Comparison of ENCODE assay signal across 11 cellular contexts in the genomic region with DNA sequence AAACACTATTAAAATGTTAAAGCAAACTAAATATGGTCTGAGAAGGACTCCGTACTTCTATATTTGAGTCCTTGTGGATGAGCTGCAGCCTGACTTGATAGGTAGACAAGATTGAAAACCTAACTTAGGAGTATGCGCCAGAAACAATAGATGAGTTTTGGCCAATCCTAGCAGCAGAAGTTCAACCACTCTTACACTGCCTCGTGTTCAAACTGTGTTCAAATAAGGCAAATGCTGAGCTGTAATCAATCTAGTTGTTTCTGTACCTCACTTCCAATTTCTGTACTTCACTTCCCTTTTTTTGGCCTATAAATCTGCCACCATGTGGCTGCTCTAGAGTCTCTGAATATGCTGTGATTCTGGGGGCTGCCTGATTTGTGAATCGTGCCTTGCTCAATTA. TPM values are rescaled to one million over a fixed set of nuclear protein-coding genes. Genes with fewer than 3 reads are reported as not detected.
DNase-seq lines count a peak whose midpoint lies in the region; ATAC-seq, FAIRE-seq and TF ChIP-seq lines count a peak whose summit lies in the region.
"Had no signal": no experiment of that assay in that cellular context is flagged by ENCODE, and none has a peak within 500 bp of the region (broad histone marks: within the 10 kb centered on the region; RNA-seq: fewer than 3 reads in every experiment).

No MANE protein-coding gene starts in this region.

- H3K9me2 ChIP-seq in GM23248 (ENCODE audit: insufficient read depth), result no peaks in the 10 kb centered on the region

- H3K9me3 ChIP-seq in GM23248 (ENCODE audit: low read depth), result no peaks in the 10 kb centered on the region

- H3K36me3 ChIP-seq in GM23248 (ENCODE audit: low read depth), result no peaks in the 10 kb centered on the region

- H3K27ac ChIP-seq in GM23248, result no peak overlapping the region
- H3K27ac ChIP-seq: epithelial cell of prostate had no signal

- FAIRE-seq in RCC 7860 (lab: Jason Lieb, UNC), result no peak
- FAIRE-seq: D721Med had no signal

- H3K4me1 ChIP-seq in GM23248 (ENCODE audit: insufficient read depth), result no peaks in the 10 kb centered on the region

- peak; percentile 94 for ATAC-seq in GM18511 (IDR thresholded peaks at IDR 0.05; ENCODE audit: unreplicated experiment)
- ATAC-seq: activated T-helper 17 cell treated with anti-CD3 and anti-CD28 coated beads, Interleukin-2, amount 50 U/mL, for 72 hours had no signal

- no peak for TF ChIP-seq CTCF in fibroblast of villous mesenchyme (IDR thresholded peaks at IDR 0.05; ENCODE audit: insufficient read depth, low read depth, low read length)

- H3K79me2 ChIP-seq in GM23248 (ENCODE audit: insufficient read depth), result no peaks in the 10 kb centered on the region

- H3F3A ChIP-seq in GM23248 (ENCODE audit: insufficient read depth), result no peaks in the 10 kb centered on the region

- no peak overlapping the region for H3K9ac ChIP-seq in GM23248

- no peaks in the 10 kb centered on the region for H3K27me3 ChIP-seq in GM23248 (replicated peaks; ENCODE audit: insufficient read depth)

- no peaks in the 10 kb centered on the region for H4K20me1 ChIP-seq in GM23248 (ENCODE audit: insufficient read depth)

- peak overlapping the region; percentile 42; the same call in 1 of the 2 replicates for H2AFZ ChIP-seq in GM23248

- DNase-seq in GM23248 (no peak), KBM-7 (peak; percentile 82), fibroblast of villous mesenchyme (ENCODE audit: low read depth) (peak; percentile 11), NCI-H82 treated with DMSO at 0.1 percent for 48 hours (lab: John Stamatoyannopoulos, UW; ENCODE audit: unreplicated experiment) (no peak), RCC 7860 (ENCODE audit: low spot score) (no peak), NCI-H2107 (lab: John Stamatoyannopoulos, UW) (no peak)
- DNase-seq in activated CD4-positive, alpha-beta T cell treated with anti-CD3 and anti-CD28 coated beads for 48 hours, result no peak

- H3K4me3 ChIP-seq in GM23248 (no peak overlapping the region), fibroblast of villous mesenchyme (ENCODE audit: low read depth, low read length) (peak overlapping the region; percentile 69)

- 68% methylated on average over 4 of the region's 4 CpGs for WGBS in GM23248 (ENCODE audit: low coverage in 1 of 2, low lambda C conversion rate in 2 of 2, missing lambda C conversion rate in 2 of 2), 2 experiments

- H3K4me2 ChIP-seq in GM23248 (ENCODE audit: unreplicated experiment), result no peak overlapping the region

- in situ Hi-C loops in GM23248 (cut with MboI) (no loop called here), KBM-7 (cut with MboI; ENCODE audit: low pct_unique_long_range_greater_than_20kb, low sequenced_read_pairs) (loop anchor here (25.0 kb wide), 1 partner anchor 253 kb away; no protein-coding TSS in a partner anchor)

RNA-seq across cellular contexts. Expression of a gene that starts 13.2 kb away (rescaled TPM):
- 346 and 367 TPM in 2 replicates for total RNA-seq in GM23248 (2014; rRNA removed; shearing (Covaris generic))
- 243 and 249 TPM in 2 replicates for polyA plus RNA-seq in GM23248 (2016; fragmentation: Nextera tagmentation; extraction: Ambion mirVana)
- 142 and 246 TPM in 2 replicates for total RNA-seq in fibroblast of villous mesenchyme

Comparison
In these comparisons a context has a peak if more than half of its experiments do, and no peak if none do; other contexts are left out.
1. DNase-seq: peak in KBM-7 (single experiment) and fibroblast of villous mesenchyme (single experiment); none in GM23248 (single experiment), activated CD4-positive, alpha-beta T cell treated with anti-CD3 and anti-CD28 coated beads for 48 hours (single experiment), NCI-H82 treated with DMSO at 0.1 percent for 48 hours (single experiment), RCC 7860 (single experiment) and NCI-H2107 (single experiment).